In genomic region chr1:162905759-162906158, GRCh38 we compare ENCODE assay signal across 1 cellular context.
A peak's percentile ranks its signal among the peaks of the same experiment; 100 is the strongest.
TF ChIP-seq lines count a peak whose summit lies in the region.

No MANE protein-coding gene starts in this region.

TF ChIP-seq in SK-N-SH, 30 proteins besides CTCF, POLR2A, EP300 and RAD21 (continued from another document):
- TF ChIP-seq POLR2AphosphoS5 (IDR thresholded peaks at IDR 0.05; ENCODE audit: low read depth, low read length) (peak; percentile 54; the same call in 1 of the 2 replicates), NRF1 (IDR thresholded peaks at IDR 0.05; ENCODE audit: low read depth, low read length) (no peak), USF1 (IDR thresholded peaks at IDR 0.05; ENCODE audit: borderline replicate concordance, low read depth) (no peak), TEAD4 (IDR thresholded peaks at IDR 0.05; ENCODE audit: borderline replicate concordance, insufficient read depth) (peak; percentile 34; the same call in 1 of the 2 replicates), MAX (IDR thresholded peaks at IDR 0.05; ENCODE audit: low read depth) (0 out of 2 replicates have a peak, but pooled peaks have one; percentile 16), SIN3A (IDR thresholded peaks at IDR 0.05; ENCODE audit: borderline replicate concordance, low read depth, low read length) (no peak), SMC3 (IDR thresholded peaks at IDR 0.05; ENCODE audit: low read depth, low read length) (no peak), FOSL2 (IDR thresholded peaks at IDR 0.05; ENCODE audit: borderline replicate concordance, low read depth) (peak; percentile 85; the same call in 1 of the 2 replicates), RFX5 (IDR thresholded peaks at IDR 0.05; ENCODE audit: low read length) (no peak), PBX3 (IDR thresholded peaks at IDR 0.05) (peak; percentile 83), IRF3 (IDR thresholded peaks at IDR 0.05; ENCODE audit: low read depth, low read length) (no peak), ELF1 (IDR thresholded peaks at IDR 0.05) (no peak), FOXM1 (IDR thresholded peaks at IDR 0.05; ENCODE audit: low read depth) (no peak; the same call in 1 of the 2 replicates), NFIC (IDR thresholded peaks at IDR 0.05; ENCODE audit: borderline replicate concordance) (0 out of 2 replicates have a peak, but pooled peaks have one; percentile 9), REST (IDR thresholded peaks at IDR 0.05; ENCODE audit: low read depth, low read length) (no peak), YY1 (IDR thresholded peaks at IDR 0.05; ENCODE audit: low read depth) (no peak), EZH2phosphoT487 (IDR thresholded peaks at IDR 0.05; ENCODE audit: borderline replicate concordance, low read depth) (no peak)
